20 cellular contexts compared by ENCODE assay signal in the genomic region with DNA sequence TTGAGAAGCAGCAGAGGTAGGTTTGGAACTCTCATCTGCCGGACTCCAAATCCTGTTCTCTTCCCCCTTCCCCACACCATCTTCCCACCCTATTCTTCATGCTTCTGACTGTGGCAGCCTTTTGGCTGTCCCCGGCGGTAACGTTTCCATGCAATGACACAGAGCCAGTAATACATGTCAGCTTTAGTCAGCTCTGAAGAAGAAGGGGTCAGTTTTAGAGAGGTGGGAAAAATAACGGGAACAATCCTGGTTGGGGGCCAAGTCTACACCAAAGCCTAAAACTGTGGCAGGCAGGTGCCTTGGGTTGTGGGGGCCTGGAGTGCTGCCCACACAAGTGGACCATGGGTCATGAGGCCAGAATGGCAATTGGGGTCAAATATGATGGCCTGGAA.
"Had no signal": no experiment of that assay in that cellular context is flagged by ENCODE, and none has a peak within 500 bp of the region (broad histone marks: within the 10 kb centered on the region; RNA-seq: fewer than 3 reads in every experiment).

No MANE protein-coding gene starts in this region.

- H3K4me3 ChIP-seq: coronary artery, dorsolateral prefrontal cortex, heart right ventricle, mucosa of descending colon, psoas muscle, right lobe of liver, testis, tibial nerve, upper lobe of right lung had no signal

- H3K36me3 ChIP-seq: heart right ventricle, right lobe of liver, tibial nerve, upper lobe of right lung had no signal

- H3K4me3 Mint-ChIP-seq: natural killer cell; stimulated activated naive B cell treated with anti-CD40 and anti-IgM and Interleukin-4, amounts not matched to agents 10 μg/mL and 1 μg/mL and 100 μg/mL, for 72 hours; stimulated activated naive CD8-positive, alpha-beta T cell treated with anti-CD3 and anti-CD28 coated beads, Interleukin-15, amount 100 ng/mL, for 72 hours had no signal

- H3K27me3 ChIP-seq: dorsolateral prefrontal cortex, right lobe of liver, testis, tibial nerve, upper lobe of right lung had no signal

- ATAC-seq: heart right ventricle; mucosa of descending colon; natural killer cell; psoas muscle; stimulated activated naive CD8-positive, alpha-beta T cell treated with anti-CD3 and anti-CD28 coated beads, Interleukin-15, amount 100 ng/mL, for 72 hours had no signal

- H3K9me3 ChIP-seq: mucosa of descending colon, psoas muscle, right lobe of liver, testis, tibial nerve, upper lobe of right lung had no signal

- H3K36me3 Mint-ChIP-seq: natural killer cell had no signal

- H3K27ac Mint-ChIP-seq: natural killer cell; stimulated activated naive B cell treated with anti-CD40 and anti-IgM and Interleukin-4, amounts not matched to agents 10 μg/mL and 1 μg/mL and 100 μg/mL, for 72 hours; stimulated activated naive CD8-positive, alpha-beta T cell treated with anti-CD3 and anti-CD28 coated beads, Interleukin-15, amount 100 ng/mL, for 72 hours had no signal

- DNase-seq: dorsolateral prefrontal cortex; effector CD8-positive, alpha-beta T cell; heart right ventricle; kidney glomerular epithelial cell; mammary epithelial cell; mucosa of descending colon; natural killer cell; psoas muscle; retina; right lobe of liver; stimulated activated CD4-positive, alpha-beta T cell treated with anti-CD3 and anti-CD28 coated beads, Interleukin-2, amount 100 ng/mL, for 24 hours; stimulated activated CD4-positive, alpha-beta T cell treated with anti-CD3 and anti-CD28 coated beads, Interleukin-4, amount 100 ng/mL, for 4 hours; stimulated activated naive B cell treated with anti-CD40 and anti-IgM and Interleukin-4, amounts not matched to agents 10 μg/mL and 1 μg/mL and 100 μg/mL, for 72 hours; stimulated activated naive CD8-positive, alpha-beta T cell treated with anti-CD3 and anti-CD28 coated beads, Interleukin-15, amount 100 ng/mL, for 72 hours; testis; upper lobe of right lung had no signal

- H3K4me1 ChIP-seq: psoas muscle, right lobe of liver, testis, tibial nerve, upper lobe of right lung had no signal

- H3K27me3 Mint-ChIP-seq: stimulated activated naive B cell treated with anti-CD40 and anti-IgM and Interleukin-4, amounts not matched to agents 10 μg/mL and 1 μg/mL and 100 μg/mL, for 72 hours had no signal

- FAIRE-seq: frontal cortex, islet of Langerhans had no signal

- H3K27ac ChIP-seq: coronary artery, heart right ventricle, psoas muscle, right lobe of liver, testis, tibial nerve, upper lobe of right lung had no signal

- H3K4me1 Mint-ChIP-seq: stimulated activated naive CD8-positive, alpha-beta T cell treated with anti-CD3 and anti-CD28 coated beads, Interleukin-15, amount 100 ng/mL, for 72 hours had no signal

- H3K9me3 Mint-ChIP-seq: natural killer cell had no signal
